ENCODE assay signal across 11 cellular contexts in the genomic region with DNA sequence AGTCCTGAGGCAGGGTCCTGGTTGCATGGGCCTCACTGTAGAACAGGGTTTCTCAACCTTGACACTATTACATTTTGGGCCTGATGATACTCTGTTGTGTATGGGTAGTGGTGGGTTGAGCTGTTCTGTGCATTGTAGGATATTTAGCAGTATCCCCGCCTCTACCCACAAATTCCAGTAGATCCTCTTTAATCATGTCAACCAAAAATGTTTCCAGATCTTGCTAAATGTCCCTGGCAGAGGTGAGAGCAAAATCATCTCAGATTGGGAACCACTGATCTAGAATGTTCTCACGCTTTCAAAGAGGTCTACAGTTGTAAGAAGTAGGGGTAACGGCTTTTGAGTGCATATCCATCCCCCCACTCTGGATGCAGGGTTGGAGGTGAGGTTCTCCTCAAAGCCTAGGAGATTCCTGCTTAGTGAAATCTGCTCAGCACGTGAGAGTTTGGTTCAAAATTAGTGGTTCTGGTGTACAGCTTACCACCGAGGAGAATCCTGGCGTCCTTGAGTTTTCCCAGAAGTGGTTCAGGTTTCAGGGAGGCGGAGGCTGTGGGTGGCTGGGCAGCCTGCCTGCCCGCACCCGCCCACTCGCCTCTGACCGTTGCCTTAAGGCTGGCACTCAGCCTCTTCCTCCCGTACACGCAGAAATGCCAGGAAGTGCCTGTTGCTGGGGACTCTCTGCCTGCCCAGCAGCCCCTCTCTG. TPM values are rescaled to one million over a fixed set of nuclear protein-coding genes. Genes with fewer than 3 reads are reported as not detected.
DNase-seq lines count a peak whose midpoint lies in the region; ATAC-seq and TF ChIP-seq lines count a peak whose summit lies in the region.
"Had no signal": no experiment of that assay in that cellular context is flagged by ENCODE, and none has a peak within 500 bp of the region (broad histone marks: within the 10 kb centered on the region; RNA-seq: fewer than 3 reads in every experiment).

No MANE protein-coding gene starts in this region.

- 43 to 53% methylated on average over 13 of the region's 13 CpGs for WGBS in heart right ventricle, 2 donors

- no peaks in the 10 kb centered on the region for H3K36me3 ChIP-seq in adipocyte (ENCODE audit: control insufficient read depth, insufficient read depth, low read length, severe bottlenecking)
- no peaks in the 10 kb centered on the region for H3K36me3 ChIP-seq in heart right ventricle
- H3K36me3 ChIP-seq in skeletal muscle satellite cell (ENCODE audit: insufficient read depth, low read length) = no peaks in the 10 kb centered on the region

- ATAC-seq in heart right ventricle (peak in 7 of 8 donors; percentile 17 to 66 (median 45)), HG02840 (IDR thresholded peaks at IDR 0.05; ENCODE audit: low FRiP score, unreplicated experiment) (no peak), HG03520 (IDR thresholded peaks at IDR 0.05; ENCODE audit: unreplicated experiment) (no peak)

- H3K4me2 ChIP-seq in skeletal muscle satellite cell (ENCODE audit: low read length) = peak overlapping the region; percentile 86

- no peak for TF ChIP-seq CTCF in heart right ventricle (IDR thresholded peaks at IDR 0.05)

- no peaks in the 10 kb centered on the region for H3K27me3 ChIP-seq in adipocyte (replicated peaks; ENCODE audit: control insufficient read depth, insufficient read depth, low read length)
- peaks cover 0 to 19% (median 0%) of the 10 kb centered on the region in 7 donors for H3K27me3 ChIP-seq in heart right ventricle
- no peaks in the 10 kb centered on the region for H3K27me3 ChIP-seq in skeletal muscle satellite cell (ENCODE audit: control insufficient read depth, insufficient read depth, low read length)

- intact Hi-C loops in heart right ventricle (cut with DNase I) = loop anchor here in 2 of 10 donors (10.0 kb wide), 1 partner anchor 324 kb away; a partner anchor contains a TSS

- H3K4me3 ChIP-seq in adipocyte (ENCODE audit: low read length) (no peak overlapping the region), heart right ventricle (no peak overlapping the region), skeletal muscle satellite cell (ENCODE audit: low read length) (peak overlapping the region; percentile 65)

- H3K27ac ChIP-seq in heart right ventricle = peak overlapping the region in 4 of 10 donors; percentile 10 to 76 (median 30)

- H3K4me1 ChIP-seq in adipocyte (ENCODE audit: control insufficient read depth, insufficient read depth, low read length) (peaks cover 26% of the 10 kb centered on the region), heart right ventricle (peaks cover 27 to 68% (median 51%) of the 10 kb centered on the region in 9 donors), skeletal muscle satellite cell (ENCODE audit: control insufficient read depth, insufficient read depth, low read length) (peaks cover 37% of the 10 kb centered on the region)

- DNase-seq in H4 (ENCODE audit: low spot score) (peak; percentile 79), adipocyte (ENCODE audit: low read depth) (peak; percentile 79), heart right ventricle (peak in 1 of 2 donors; percentile 42), NCI-H1694 (lab: John Stamatoyannopoulos, UW) (no peak)
- DNase-seq in activated CD4-positive, CD25-positive, alpha-beta regulatory T cell (lab: John Stamatoyannopoulos, UW) = no peak
- DNase-seq: GF-D8, hippocampal formation, SIG-M5 had no signal

- no peaks in the 10 kb centered on the region for H3K9me3 ChIP-seq in adipocyte (ENCODE audit: control insufficient read depth, low read length)
- no peaks in the 10 kb centered on the region for H3K9me3 ChIP-seq in heart right ventricle
- no peaks in the 10 kb centered on the region for H3K9me3 ChIP-seq in skeletal muscle satellite cell (replicated peaks; ENCODE audit: low read length)

- H3K9ac ChIP-seq in adipocyte (ENCODE audit: low read length) (no peak overlapping the region), skeletal muscle satellite cell (ENCODE audit: low read depth, low read length) (peak overlapping the region; percentile 23)

RNA-seq across cellular contexts. Expression of a gene that starts 5.3 kb away (rescaled TPM):
- total RNA-seq in H4 (2014; rRNA removed; shearing (Covaris generic)) = 0.74 and 1.3 TPM in 2 replicates
- total RNA-seq in heart right ventricle = 1 to 10 TPM; 3.7 to 7.6 (median 6.3) TPM
- polyA plus RNA-seq in heart right ventricle = 1 to 10 TPM in 1 of 2 donors, under 1 TPM in 1; 0.43 to 1.4 TPM
- total RNA-seq in skeletal muscle satellite cell (2012; rRNA removed) = 0.66 and 1.5 TPM in 2 replicates

RNA-seq across cellular contexts. Expression of a gene that starts 37.2 kb away (rescaled TPM):
- total RNA-seq in H4 (2014; rRNA removed; shearing (Covaris generic)) = 8.7 and 11.1 TPM in 2 replicates
- total RNA-seq in heart right ventricle = 10 to 100 TPM; 11.9 to 38.9 (median 25.4) TPM
- polyA plus RNA-seq in heart right ventricle = 10 to 100 TPM; 10.7 to 39.9 TPM
- 11.2 and 16.6 TPM in 2 replicates for total RNA-seq in skeletal muscle satellite cell (2012; rRNA removed)

Comparison
In these comparisons a context has a peak if more than half of its experiments do, and no peak if none do; other contexts are left out.
1. DNase-seq: peak in H4 (single experiment) and adipocyte (single experiment); none in NCI-H1694 (single experiment) and activated CD4-positive, CD25-positive, alpha-beta regulatory T cell (0 of 4).
2. ATAC-seq: peak in heart right ventricle (7 of 8); none in HG02840 (single experiment) and HG03520 (single experiment).